ENCODE assay signal across 12 cellular contexts in genomic region chr10:75335983-75336382, GRCh38.
A peak's percentile ranks its signal among the peaks of the same experiment; 100 is the strongest.
DNase-seq lines count a peak whose midpoint lies in the region; ATAC-seq and TF ChIP-seq lines count a peak whose summit lies in the region.
"Had no signal": no experiment of that assay in that cellular context is flagged by ENCODE, and none has a peak within 500 bp of the region (broad histone marks: within the 10 kb centered on the region; RNA-seq: fewer than 3 reads in every experiment).

No MANE protein-coding gene starts in this region.

- no peak for TF ChIP-seq CTCF in BE2C (IDR thresholded peaks at IDR 0.05; ENCODE audit: low read depth, low read length)

- H3K36me3 ChIP-seq in BE2C = no peaks in the 10 kb centered on the region

- H3K27me3 ChIP-seq in BE2C = no peaks in the 10 kb centered on the region

- no peak overlapping the region for H3K4me3 ChIP-seq in BE2C (ENCODE audit: low read depth, low read length)

- DNase-seq in GM19238 (ENCODE audit: insufficient read length, low spot score) = peak; percentile 15
- DNase-seq in T-helper 1 cell = no peak
- DNase-seq in T-helper 9 cell = no peak
- no peak for DNase-seq in BE2C
- DNase-seq in NK-92 (lab: John Stamatoyannopoulos, UW; ENCODE audit: unreplicated experiment) = no peak
- DNase-seq: kidney; RPMI8226; stimulated activated CD4-positive, alpha-beta T cell treated with anti-CD3 and anti-CD28 coated beads, Interleukin-15, amount 100 ng/mL, for 24 hours had no signal

- H3K9me3 ChIP-seq in BE2C = no peaks in the 10 kb centered on the region

- peak; percentile 87 for ATAC-seq in HG02678 (IDR thresholded peaks at IDR 0.05; ENCODE audit: unreplicated experiment)
- peak; percentile 87 for ATAC-seq in HG03558 (IDR thresholded peaks at IDR 0.05; ENCODE audit: extremely low read depth, unreplicated experiment)
- ATAC-seq: stimulated activated effector memory CD8-positive, alpha-beta T cell treated with anti-CD3 and anti-CD28 coated beads, Interleukin-12 subunit alpha, Interleukin-12 subunit beta, amount 100 ng/mL, for 72 hours; WTC11 had no signal

- no peaks in the 10 kb centered on the region for H3K4me1 ChIP-seq in BE2C
